ENCODE assay signal across 19 cellular contexts in genomic region chr21:36038701-36039497, GRCh38. TPM values are rescaled to one million over a fixed set of nuclear protein-coding genes. Genes with fewer than 3 reads are reported as not detected.
A peak's percentile ranks its signal among the peaks of the same experiment; 100 is the strongest.
DNase-seq lines count a peak whose midpoint lies in the region; ATAC-seq and TF ChIP-seq lines count a peak whose summit lies in the region.
"Had no signal": no experiment of that assay in that cellular context is flagged by ENCODE, and none has a peak within 500 bp of the region (broad histone marks: within the 10 kb centered on the region; RNA-seq: fewer than 3 reads in every experiment).

No MANE protein-coding gene starts in this region.

- no peak for ATAC-seq in activated naive CD8-positive, alpha-beta T cell treated with anti-CD3 and anti-CD28 coated beads, Interleukin-2, amount 10 ng/mL, durations not matched to agents 7 days and 5 days (ENCODE audit: low read depth)
- no peak for ATAC-seq in activated naive CD8-positive, alpha-beta T cell treated with anti-CD3 and anti-CD28 coated beads, Interleukin-2, amount 50 U/mL, for 24 hours
- no peak for ATAC-seq in WTC11
- ATAC-seq in HG03097 (IDR thresholded peaks at IDR 0.05; ENCODE audit: low FRiP score, unreplicated experiment), result no peak
- ATAC-seq: HepG2, Right ventricle myocardium inferior had no signal

- DNase-seq in activated naive CD8-positive, alpha-beta T cell treated with anti-CD3 and anti-CD28 coated beads, Interleukin-2, amount 10 ng/mL, durations not matched to agents 7 days and 5 days, result no peak
- no peak for DNase-seq in activated naive CD8-positive, alpha-beta T cell treated with anti-CD3 and anti-CD28 coated beads, Interleukin-2, amount 50 U/mL, for 24 hours
- DNase-seq in WTC11 (ENCODE audit: low spot score) (no peak), myocyte (ENCODE audit: low read depth) (peak; percentile 29), thyroid gland (peak; percentile 58 to 61), right atrium auricular region (ENCODE audit: low spot score) (no peak), islet precursor cell (no peak)
- DNase-seq: CD4-positive, alpha-beta memory T cell; DMS79; GM23248; MG63; NCI-H1105; NCI-H1694 treated with DMSO at 0.1 percent for 48 hours; NCI-H446; NCI-H748 treated with DMSO at 0.1 percent for 48 hours had no signal

- H3K27ac ChIP-seq in thyroid gland (peak overlapping the region; percentile 5 to 55 (median 36)), right atrium auricular region (no peak overlapping the region)
- H3K27ac ChIP-seq: GM23248 had no signal

- no peak for TF ChIP-seq POLR2A in thyroid gland (IDR thresholded peaks at IDR 0.05)

- H3K27me3 ChIP-seq in thyroid gland, result no peaks in the 10 kb centered on the region
- H3K27me3 ChIP-seq in right atrium auricular region, result no peaks in the 10 kb centered on the region
- H3K27me3 ChIP-seq: MG63 had no signal

- H3K9me3 ChIP-seq in thyroid gland (no peaks in the 10 kb centered on the region), right atrium auricular region (no peaks in the 10 kb centered on the region)
- H3K9me3 ChIP-seq: MG63 had no signal

- intact Hi-C loops in thyroid gland (cut with DNase I), result no loop called here

- H3K36me3 Mint-ChIP-seq in activated naive CD8-positive, alpha-beta T cell treated with anti-CD3 and anti-CD28 coated beads, Interleukin-2, amount 10 ng/mL, durations not matched to agents 7 days and 5 days, result peaks cover 19% of the 10 kb centered on the region
- peaks cover 38% of the 10 kb centered on the region for H3K36me3 Mint-ChIP-seq in activated naive CD8-positive, alpha-beta T cell treated with anti-CD3 and anti-CD28 coated beads, Interleukin-2, amount 50 U/mL, for 24 hours (ENCODE audit: low read depth)
- H3K36me3 Mint-ChIP-seq in WTC11, result peaks cover 76% of the 10 kb centered on the region

- H3K4me3 ChIP-seq in thyroid gland (replicated peaks in 1 of 3) (no peak overlapping the region), right atrium auricular region (no peak overlapping the region)
- H3K4me3 ChIP-seq: GM23248, MG63 had no signal

- peak overlapping the region; percentile 10 for H3K27ac Mint-ChIP-seq in activated naive CD8-positive, alpha-beta T cell treated with anti-CD3 and anti-CD28 coated beads, Interleukin-2, amount 10 ng/mL, durations not matched to agents 7 days and 5 days
- no peak overlapping the region for H3K27ac Mint-ChIP-seq in activated naive CD8-positive, alpha-beta T cell treated with anti-CD3 and anti-CD28 coated beads, Interleukin-2, amount 50 U/mL, for 24 hours
- H3K27ac Mint-ChIP-seq in WTC11, result peak overlapping the region; percentile 80
- H3K27ac Mint-ChIP-seq: B cell had no signal

- no peaks in the 10 kb centered on the region for H3K27me3 Mint-ChIP-seq in activated naive CD8-positive, alpha-beta T cell treated with anti-CD3 and anti-CD28 coated beads, Interleukin-2, amount 10 ng/mL, durations not matched to agents 7 days and 5 days
- no peaks in the 10 kb centered on the region for H3K27me3 Mint-ChIP-seq in activated naive CD8-positive, alpha-beta T cell treated with anti-CD3 and anti-CD28 coated beads, Interleukin-2, amount 50 U/mL, for 24 hours
- H3K27me3 Mint-ChIP-seq in WTC11 (ENCODE audit: low read depth), result no peaks in the 10 kb centered on the region
- H3K27me3 Mint-ChIP-seq: B cell; CD4-positive, alpha-beta memory T cell had no signal

- POLR2A ChIA-PET in activated naive CD8-positive, alpha-beta T cell treated with anti-CD3 and anti-CD28 coated beads, Interleukin-2, amount 10 ng/mL, durations not matched to agents 7 days and 5 days (lab: Charles Lee), result no interaction called here
- POLR2A ChIA-PET in WTC11 (lab: Charles Lee), result interaction anchor here (0.6 kb wide), 1 partner anchor 50 kb away, joined by 3 read pairs; no protein-coding TSS in a partner anchor

- no peaks in the 10 kb centered on the region for H3K9me3 Mint-ChIP-seq in activated naive CD8-positive, alpha-beta T cell treated with anti-CD3 and anti-CD28 coated beads, Interleukin-2, amount 10 ng/mL, durations not matched to agents 7 days and 5 days
- no peaks in the 10 kb centered on the region for H3K9me3 Mint-ChIP-seq in activated naive CD8-positive, alpha-beta T cell treated with anti-CD3 and anti-CD28 coated beads, Interleukin-2, amount 50 U/mL, for 24 hours
- H3K9me3 Mint-ChIP-seq in WTC11, result no peaks in the 10 kb centered on the region
- H3K9me3 Mint-ChIP-seq: CD4-positive, alpha-beta memory T cell had no signal

- 73 to 74% methylated on average over 17 of the region's 17 CpGs for WGBS in thyroid gland, 2 donors

- H3K4me1 ChIP-seq in thyroid gland (peaks cover 6 to 7% of the 10 kb centered on the region in 2 donors), right atrium auricular region (no peaks in the 10 kb centered on the region)

- H3K36me3 ChIP-seq in thyroid gland (peaks cover 7 to 54% of the 10 kb centered on the region in 2 donors), right atrium auricular region (peaks cover 67% of the 10 kb centered on the region)

- no peak for TF ChIP-seq CTCF in WTC11 (IDR thresholded peaks at IDR 0.05)
- no peak for TF ChIP-seq CTCF in thyroid gland (IDR thresholded peaks at IDR 0.05)
- TF ChIP-seq CTCF in right atrium auricular region (IDR thresholded peaks at IDR 0.05), result no peak

- CTCF ChIA-PET in WTC11 (lab: Charles Lee), result interaction anchor here (0.8 kb wide), 1 partner anchor 66 kb away, joined by 3 read pairs; no protein-coding TSS in a partner anchor

- peaks cover 2% of the 10 kb centered on the region for H3K4me1 Mint-ChIP-seq in activated naive CD8-positive, alpha-beta T cell treated with anti-CD3 and anti-CD28 coated beads, Interleukin-2, amount 10 ng/mL, durations not matched to agents 7 days and 5 days
- H3K4me1 Mint-ChIP-seq in activated naive CD8-positive, alpha-beta T cell treated with anti-CD3 and anti-CD28 coated beads, Interleukin-2, amount 50 U/mL, for 24 hours, result no peaks in the 10 kb centered on the region
- H3K4me1 Mint-ChIP-seq in WTC11, result peaks cover 38% of the 10 kb centered on the region
- H3K4me1 Mint-ChIP-seq: B cell had no signal

- H3K4me3 Mint-ChIP-seq in activated naive CD8-positive, alpha-beta T cell treated with anti-CD3 and anti-CD28 coated beads, Interleukin-2, amount 10 ng/mL, durations not matched to agents 7 days and 5 days, result no peak overlapping the region
- H3K4me3 Mint-ChIP-seq in activated naive CD8-positive, alpha-beta T cell treated with anti-CD3 and anti-CD28 coated beads, Interleukin-2, amount 50 U/mL, for 24 hours, result no peak overlapping the region
- H3K4me3 Mint-ChIP-seq in WTC11, result no peak overlapping the region
- H3K4me3 Mint-ChIP-seq: B cell; CD4-positive, alpha-beta memory T cell had no signal

TF ChIP-seq in WTC11, 78 proteins besides CTCF, POLR2A, EP300 and RAD21:
- TF ChIP-seq NFE2L1 (CRISPR knock-in tag; IDR thresholded peaks at IDR 0.05) (no peak), ZNF671 (CRISPR knock-in tag; IDR thresholded peaks at IDR 0.05) (no peak)
TF ChIP-seq in WTC11: peak in this region for 0.

RNA-seq across cellular contexts. Expression of gene SETD4, which starts 21.4 kb away (rescaled TPM):
- total RNA-seq in activated naive CD8-positive, alpha-beta T cell treated with anti-CD3 and anti-CD28 coated beads, Interleukin-2, amount 10 ng/mL, durations not matched to agents 7 days and 5 days, result 10 to 100 TPM; 20.5 to 29.7 TPM
- total RNA-seq in WTC11 (2021) (44.1 to 64.8 TPM (median 45.7 TPM) in 3 replicates), myocyte (10.9 and 13.5 TPM in 2 replicates), thyroid gland (10 to 100 TPM; 25.9 to 33.1 (median 29.7) TPM), right atrium auricular region (1 to 10 TPM; 6.3 to 7.6 TPM)
- polyA plus RNA-seq in myocyte (2012), result 13.1 TPM

RNA-seq across cellular contexts. Expression of gene CBR1, which starts 30.9 kb away (rescaled TPM):
- 10 to 100 TPM; 40.7 to 43.8 TPM for total RNA-seq in activated naive CD8-positive, alpha-beta T cell treated with anti-CD3 and anti-CD28 coated beads, Interleukin-2, amount 10 ng/mL, durations not matched to agents 7 days and 5 days
- total RNA-seq in WTC11 (2021), result 167 to 172 TPM (median 170 TPM) in 3 replicates
- total RNA-seq in myocyte, result 46.3 and 72.3 TPM in 2 replicates
- 71.1 TPM for polyA plus RNA-seq in myocyte (2012)
- 100 to 1,000 TPM; 206 to 600 (median 418) TPM for total RNA-seq in thyroid gland
- total RNA-seq in right atrium auricular region, result 100 to 1,000 TPM in 1 of 2 donors, 10 to 100 TPM in 1; 60.7 to 101 TPM

Comparison
In these comparisons a context has a peak if more than half of its experiments do, and no peak if none do; other contexts are left out.
1. DNase-seq: peak in myocyte (single experiment) and thyroid gland (2 of 2); none in activated naive CD8-positive, alpha-beta T cell treated with anti-CD3 and anti-CD28 coated beads, Interleukin-2, amount 10 ng/mL, durations not matched to agents 7 days and 5 days (single experiment), activated naive CD8-positive, alpha-beta T cell treated with anti-CD3 and anti-CD28 coated beads, Interleukin-2, amount 50 U/mL, for 24 hours (single experiment), WTC11 (single experiment), right atrium auricular region (single experiment) and islet precursor cell (single experiment).
2. H3K27ac ChIP-seq: peak in thyroid gland (3 of 3); none in right atrium auricular region (0 of 2).